In genomic region chr13:23743269-23743668, GRCh38 we compare ENCODE assay signal across 16 cellular contexts.
DNase-seq lines count a peak whose midpoint lies in the region; ATAC-seq, FAIRE-seq and TF ChIP-seq lines count a peak whose summit lies in the region.
"Had no signal": no experiment of that assay in that cellular context is flagged by ENCODE, and none has a peak within 500 bp of the region (broad histone marks: within the 10 kb centered on the region; RNA-seq: fewer than 3 reads in every experiment).

No MANE protein-coding gene starts in this region.

- POLR2A ChIA-PET in GM12878 (lab: Charles Lee): interaction anchor here (0.6 kb wide), 1 partner anchor 23 kb away, joined by 4 read pairs; no protein-coding TSS in a partner anchor

- peaks cover 4% of the 10 kb centered on the region for H3K27me3 Mint-ChIP-seq in activated CD8-positive, alpha-beta memory T cell treated with anti-CD3 and anti-CD28 coated beads, Interleukin-2, amount 10 ng/mL, durations not matched to agents 7 days and 5 days
- H3K27me3 Mint-ChIP-seq: dendritic cell treated with granulocyte-macrophage colony-stimulating factor and Interleukin-4, amounts not matched to agents 40 ng/mL and 50 ng/mL, for 4 days had no signal

- intact Hi-C loops in GM12878 (cut with micrococcal nuclease; ENCODE audit: unreplicated experiment): no loop called here
- intact Hi-C loops in prostate gland (cut with DNase I): no loop called here

- H3K27me3 ChIP-seq in GM12878 (replicated peaks in 1 of 2; ENCODE audit: control insufficient read depth in 2 of 2, insufficient read depth in 2 of 2, low read length in 1 of 2) (no peaks in the 10 kb centered on the region), prostate gland (replicated peaks; ENCODE audit: insufficient read depth) (no peaks in the 10 kb centered on the region)
- H3K27me3 ChIP-seq: adrenal gland, neural progenitor cell had no signal

- TF ChIP-seq CTCF in GM12878 (IDR thresholded peaks at IDR 0.05 in 2 of 3, conservative IDR thresholded peaks at IDR 0.05 in 1 of 3; ENCODE audit: control insufficient read depth in 2 of 3, extremely low read depth in 1 of 3, insufficient read depth in 1 of 3, low read depth in 3 of 3, low read length in 3 of 3) (no peak), prostate gland (IDR thresholded peaks at IDR 0.05) (peak in 1 of 4 experiments; percentile 5)

- H3K79me2 ChIP-seq in GM12878 (ENCODE audit: control insufficient read depth, insufficient read depth, low read length): no peaks in the 10 kb centered on the region

- 92% methylated on average over 2 of the region's 2 CpGs for WGBS in GM12878 (ENCODE audit: insufficient coverage, insufficient replicate concordance, low lambda C conversion rate, missing lambda C conversion rate)
- 24% methylated on average over 2 of the region's 2 CpGs for WGBS in prostate gland

- H3K36me3 ChIP-seq in GM12878 (ENCODE audit: control insufficient read depth in 2 of 2, insufficient read depth in 2 of 2, low read length in 1 of 2) (no peaks in the 10 kb centered on the region), prostate gland (no peaks in the 10 kb centered on the region)
- H3K36me3 ChIP-seq: adrenal gland, neural progenitor cell, WERI-Rb-1 had no signal

- RAD21 ChIA-PET in GM12878 (lab: Charles Lee; ENCODE audit: unreplicated experiment): no interaction called here

- peaks cover 17% of the 10 kb centered on the region for H3K4me1 Mint-ChIP-seq in activated CD8-positive, alpha-beta memory T cell treated with anti-CD3 and anti-CD28 coated beads, Interleukin-2, amount 10 ng/mL, durations not matched to agents 7 days and 5 days

- 0 out of 2 replicates have a peak, but pooled peaks cover 3% of the 10 kb centered on the region for H3K4me1 ChIP-seq in GM12878 (ENCODE audit: control insufficient read depth, insufficient read depth, low read length)
- H3K4me1 ChIP-seq in prostate gland (replicated peaks): peaks cover 6% of the 10 kb centered on the region
- H3K4me1 ChIP-seq: adrenal gland, neural progenitor cell had no signal

- TF ChIP-seq EP300 in GM12878 (IDR thresholded peaks at IDR 0.05; ENCODE audit: borderline replicate concordance in 1 of 2, control insufficient read depth in 1 of 2, low read depth in 2 of 2, low read length in 2 of 2): no peak

- H3K36me3 Mint-ChIP-seq in activated CD8-positive, alpha-beta memory T cell treated with anti-CD3 and anti-CD28 coated beads, Interleukin-2, amount 10 ng/mL, durations not matched to agents 7 days and 5 days: peaks cover 2% of the 10 kb centered on the region

- in situ Hi-C loops in GM12878 (cut with MboI): no loop called here

- no peak for FAIRE-seq in GM12878 (lab: Jason Lieb, UNC)
- no peak for FAIRE-seq in HTR-8/SVneo (lab: Jason Lieb, UNC)
- FAIRE-seq: frontal cortex had no signal

- H3K4me2 ChIP-seq in GM12878 (ENCODE audit: control insufficient read depth, insufficient read depth): no peak overlapping the region
- H3K4me2 ChIP-seq: neural progenitor cell had no signal

- H3K27ac Mint-ChIP-seq in activated CD8-positive, alpha-beta memory T cell treated with anti-CD3 and anti-CD28 coated beads, Interleukin-2, amount 10 ng/mL, durations not matched to agents 7 days and 5 days: no peak overlapping the region
- H3K27ac Mint-ChIP-seq: dendritic cell treated with granulocyte-macrophage colony-stimulating factor and Interleukin-4, amounts not matched to agents 40 ng/mL and 50 ng/mL, for 4 days; neural progenitor cell had no signal

- TF ChIP-seq POLR2A in GM12878 (IDR thresholded peaks at IDR 0.05; ENCODE audit: low read depth, low read length) (no peak), prostate gland (IDR thresholded peaks at IDR 0.05) (no peak)

- peak; percentile 60 for ATAC-seq in activated CD8-positive, alpha-beta memory T cell treated with anti-CD3 and anti-CD28 coated beads, Interleukin-2, amount 10 ng/mL, durations not matched to agents 7 days and 5 days
- ATAC-seq in HG03442 (IDR thresholded peaks at IDR 0.05; ENCODE audit: unreplicated experiment) (peak; percentile 63), GM12878 (peak; percentile 88), GM21737 (IDR thresholded peaks at IDR 0.05; ENCODE audit: unreplicated experiment) (no peak), GM21576 (IDR thresholded peaks at IDR 0.05; ENCODE audit: unreplicated experiment) (no peak)

- BruUV-seq in GM12878 (replicated peaks; lab: Mats Ljungman, UMichigan): no TSS peak

- CTCF ChIA-PET in activated CD8-positive, alpha-beta memory T cell treated with anti-CD3 and anti-CD28 coated beads, Interleukin-2, amount 10 ng/mL, durations not matched to agents 7 days and 5 days (lab: Charles Lee): no interaction called here
- CTCF ChIA-PET in GM12878 (lab: Yijun Ruan, JAX): interaction anchor here (0.8 to 1.7 kb wide), 3 partner anchors 16 to 81 kb away, joined by 3 to 7 read pairs (median 3); no protein-coding TSS in a partner anchor

- no peak overlapping the region for H3K4me3 Mint-ChIP-seq in activated CD8-positive, alpha-beta memory T cell treated with anti-CD3 and anti-CD28 coated beads, Interleukin-2, amount 10 ng/mL, durations not matched to agents 7 days and 5 days
- H3K4me3 Mint-ChIP-seq: dendritic cell treated with granulocyte-macrophage colony-stimulating factor and Interleukin-4, amounts not matched to agents 40 ng/mL and 50 ng/mL, for 4 days; neural progenitor cell had no signal

- no peak for TF ChIP-seq RAD21 in GM12878 (IDR thresholded peaks at IDR 0.05; ENCODE audit: insufficient read depth, low read depth, low read length)

- no peak for DNase-seq in activated CD8-positive, alpha-beta memory T cell treated with anti-CD3 and anti-CD28 coated beads, Interleukin-2, amount 10 ng/mL, durations not matched to agents 7 days and 5 days
- no peak for DNase-seq in activated CD8-positive, alpha-beta memory T cell treated with anti-CD3 and anti-CD28 coated beads for 24 hours
- no peak for DNase-seq in GM12878 (ENCODE audit: low read depth, low spot score)
- DNase-seq in prostate gland (ENCODE audit: low spot score): no peak
- DNase-seq in HTR-8/SVneo (ENCODE audit: insufficient read length, low spot score): no peak
- DNase-seq: adrenal gland, EL, NCI-H524 treated with DMSO at 0.1 percent for 48 hours, SIG-M5, WERI-Rb-1 had no signal

- H3K4me3 ChIP-seq in GM12878: no peak overlapping the region
- no peak overlapping the region for H3K4me3 ChIP-seq in prostate gland
- H3K4me3 ChIP-seq: adrenal gland, neural progenitor cell had no signal

- no peaks in the 10 kb centered on the region for H3K9me3 Mint-ChIP-seq in activated CD8-positive, alpha-beta memory T cell treated with anti-CD3 and anti-CD28 coated beads, Interleukin-2, amount 10 ng/mL, durations not matched to agents 7 days and 5 days (ENCODE audit: low read depth)
- H3K9me3 Mint-ChIP-seq: dendritic cell treated with granulocyte-macrophage colony-stimulating factor and Interleukin-4, amounts not matched to agents 40 ng/mL and 50 ng/mL, for 4 days; neural progenitor cell had no signal

- H3K9ac ChIP-seq in GM12878 (ENCODE audit: control insufficient read depth, insufficient read depth, low read length): no peak overlapping the region
- H3K9ac ChIP-seq: neural progenitor cell had no signal

- H2AFZ ChIP-seq in GM12878 (ENCODE audit: control insufficient read depth, low read depth, low read length): no peak overlapping the region
- H2AFZ ChIP-seq: neural progenitor cell had no signal

- no peaks in the 10 kb centered on the region for H4K20me1 ChIP-seq in GM12878 (ENCODE audit: control insufficient read depth, insufficient read depth)

- SMC1A ChIA-PET in GM12878 (lab: Charles Lee; ENCODE audit: uncharacterized antibody, unreplicated experiment): interaction anchor here (0.9 to 2.1 kb wide), 6 partner anchors 9 to 136 kb away, joined by 3 to 9 read pairs (median 4); no protein-coding TSS in a partner anchor

- H3K9me3 ChIP-seq in GM12878 (replicated peaks; ENCODE audit: control insufficient read depth, insufficient read depth, low read length) (no peaks in the 10 kb centered on the region), prostate gland (no peaks in the 10 kb centered on the region)
- H3K9me3 ChIP-seq: adrenal gland had no signal

- H3K27ac ChIP-seq in GM12878 (ENCODE audit: control insufficient read depth, insufficient read depth) (no peak overlapping the region), prostate gland (peak overlapping the region; percentile 43 to 67)
- H3K27ac ChIP-seq: adrenal gland, neural progenitor cell, WERI-Rb-1 had no signal

TF ChIP-seq in GM12878, 131 proteins besides CTCF, POLR2A, EP300 and RAD21:
- TF ChIP-seq TCF7 (IDR thresholded peaks at IDR 0.05; ENCODE audit: borderline replicate concordance) (peak; percentile 59; the same call in 1 of the 2 replicates), NRF1 (conservative IDR thresholded peaks at IDR 0.05; ENCODE audit: low read depth, low read length) (no peak), CBFB (IDR thresholded peaks at IDR 0.05; ENCODE audit: low read depth) (0 out of 2 replicates have a peak, but pooled peaks have one; percentile 19), IRF4 (IDR thresholded peaks at IDR 0.05; ENCODE audit: low read depth, low read length) (0 out of 2 replicates have a peak, but pooled peaks have one; percentile 18), STAT3 (IDR thresholded peaks at IDR 0.05; ENCODE audit: low read depth, low read length) (no peak), POU2F2 (IDR thresholded peaks at IDR 0.05; ENCODE audit: borderline replicate concordance, low read depth, low read length) (0 out of 3 replicates have a peak, but pooled peaks have one; percentile 10), SPI1 (IDR thresholded peaks at IDR 0.05; ENCODE audit: borderline replicate concordance, insufficient read depth, low read depth, low read length) (peak; percentile 57; the same call in 1 of the 2 replicates), RUNX3 (IDR thresholded peaks at IDR 0.05; ENCODE audit: low read length) (peak; percentile 83), CHD2 (IDR thresholded peaks at IDR 0.05; ENCODE audit: borderline replicate concordance, low read depth, low read length) (no peak)
- TF ChIP-seq, protein P1, sequence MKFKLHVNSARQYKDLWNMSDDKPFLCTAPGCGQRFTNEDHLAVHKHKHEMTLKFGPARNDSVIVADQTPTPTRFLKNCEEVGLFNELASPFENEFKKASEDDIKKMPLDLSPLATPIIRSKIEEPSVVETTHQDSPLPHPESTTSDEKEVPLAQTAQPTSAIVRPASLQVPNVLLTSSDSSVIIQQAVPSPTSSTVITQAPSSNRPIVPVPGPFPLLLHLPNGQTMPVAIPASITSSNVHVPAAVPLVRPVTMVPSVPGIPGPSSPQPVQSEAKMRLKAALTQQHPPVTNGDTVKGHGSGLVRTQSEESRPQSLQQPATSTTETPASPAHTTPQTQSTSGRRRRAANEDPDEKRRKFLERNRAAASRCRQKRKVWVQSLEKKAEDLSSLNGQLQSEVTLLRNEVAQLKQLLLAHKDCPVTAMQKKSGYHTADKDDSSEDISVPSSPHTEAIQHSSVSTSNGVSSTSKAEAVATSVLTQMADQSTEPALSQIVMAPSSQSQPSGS (IDR thresholded peaks at IDR 0.05; ENCODE audit: low read length): no peak

Comparison
In these comparisons a context has a peak if more than half of its experiments do, and no peak if none do; other contexts are left out.
1. ATAC-seq: peak in activated CD8-positive, alpha-beta memory T cell treated with anti-CD3 and anti-CD28 coated beads, Interleukin-2, amount 10 ng/mL, durations not matched to agents 7 days and 5 days (single experiment), HG03442 (single experiment) and GM12878 (single experiment); none in GM21737 (single experiment) and GM21576 (single experiment).